ENCODE assay signal across 9 cellular contexts in the genomic region with DNA sequence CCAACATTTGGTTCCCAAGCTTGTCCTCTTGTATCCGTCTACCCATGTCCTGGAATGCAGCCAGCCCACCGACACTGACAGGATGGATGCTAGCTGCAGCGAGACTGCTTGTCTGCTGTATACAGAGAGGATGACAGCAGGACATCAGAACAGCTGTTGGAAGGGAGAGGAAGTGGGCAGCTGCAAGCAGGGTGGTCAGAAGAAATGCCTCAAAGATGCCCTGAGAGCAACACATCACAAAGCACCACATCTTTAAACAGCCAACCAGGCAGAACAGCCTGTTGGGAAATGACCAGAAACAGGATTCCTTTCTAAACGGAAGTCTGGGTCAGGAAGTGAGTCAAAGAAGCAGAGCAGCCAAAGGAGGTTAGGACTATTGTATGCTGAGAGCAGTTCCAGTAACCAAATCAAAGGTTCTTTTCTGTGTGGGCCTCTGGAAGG.
DNase-seq lines count a peak whose midpoint lies in the region; ATAC-seq and TF ChIP-seq lines count a peak whose summit lies in the region.
"Had no signal": no experiment of that assay in that cellular context is flagged by ENCODE, and none has a peak within 500 bp of the region (broad histone marks: within the 10 kb centered on the region; RNA-seq: fewer than 3 reads in every experiment).

No MANE protein-coding gene starts in this region.

- WGBS in smooth muscle cell (ENCODE audit: low lambda C conversion rate), result 24% methylated on average over 4 of the region's 4 CpGs

- ATAC-seq in activated naive CD4-positive, alpha-beta T cell treated with anti-CD3 and anti-CD28 coated beads, Interleukin-2, amount 50 U/mL, for 72 hours, result peak; percentile 39 to 73
- ATAC-seq in HG03442 (IDR thresholded peaks at IDR 0.05; ENCODE audit: unreplicated experiment), result peak; percentile 52
- no peak for ATAC-seq in T-helper 17 cell

- H3K9ac ChIP-seq in smooth muscle cell (ENCODE audit: low read depth), result no peak overlapping the region

- H3K9me3 Mint-ChIP-seq in activated naive CD4-positive, alpha-beta T cell treated with anti-CD3 and anti-CD28 coated beads, Interleukin-2, amount 50 U/mL, for 72 hours, result no peaks in the 10 kb centered on the region

- H3K4me1 Mint-ChIP-seq in T-helper 17 cell, result peaks cover 9% of the 10 kb centered on the region

- DNase-seq in activated naive CD4-positive, alpha-beta T cell treated with anti-CD3 and anti-CD28 coated beads, Interleukin-2, amount 50 U/mL, for 72 hours (ENCODE audit: low spot score in 2 of 2), result no peak
- no peak for DNase-seq in activated naive CD4-positive, alpha-beta T cell (lab: John Stamatoyannopoulos, UW)
- DNase-seq in cerebellum (ENCODE audit: low spot score) (peak; percentile 2), smooth muscle cell (lab: John Stamatoyannopoulos, UW; ENCODE audit: unreplicated experiment) (no peak), amniotic stem cell (lab: John Stamatoyannopoulos, UW) (no peak), T-helper 17 cell (no peak), NCI-H1417 treated with DMSO at 0.1 percent for 48 hours (lab: John Stamatoyannopoulos, UW) (no peak)
- DNase-seq: lower lobe of right lung had no signal

- H3K79me2 ChIP-seq in smooth muscle cell (ENCODE audit: low read depth), result no peaks in the 10 kb centered on the region

- no peaks in the 10 kb centered on the region for H3F3A ChIP-seq in smooth muscle cell (ENCODE audit: low read depth)

- no peaks in the 10 kb centered on the region for H3K9me3 ChIP-seq in smooth muscle cell (replicated peaks; ENCODE audit: low read depth)
- no peaks in the 10 kb centered on the region for H3K9me3 ChIP-seq in T-helper 17 cell (ENCODE audit: control insufficient read depth, low read length, poor library complexity, severe bottlenecking)
- H3K9me3 ChIP-seq: lower lobe of right lung had no signal

- H3K36me3 ChIP-seq in smooth muscle cell (ENCODE audit: low read depth), result no peaks in the 10 kb centered on the region
- H3K36me3 ChIP-seq: lower lobe of right lung had no signal

- no peaks in the 10 kb centered on the region for H3K27me3 ChIP-seq in smooth muscle cell (ENCODE audit: low read depth)

- peaks cover 3% of the 10 kb centered on the region for H3K4me1 ChIP-seq in smooth muscle cell (ENCODE audit: low read depth)
- H3K4me1 ChIP-seq: lower lobe of right lung had no signal

- no peaks in the 10 kb centered on the region for H3K36me3 Mint-ChIP-seq in activated naive CD4-positive, alpha-beta T cell treated with anti-CD3 and anti-CD28 coated beads, Interleukin-2, amount 50 U/mL, for 72 hours
- H3K36me3 Mint-ChIP-seq in T-helper 17 cell (ENCODE audit: low read depth), result no peaks in the 10 kb centered on the region

- H3K27ac Mint-ChIP-seq in activated naive CD4-positive, alpha-beta T cell treated with anti-CD3 and anti-CD28 coated beads, Interleukin-2, amount 50 U/mL, for 72 hours, result peak overlapping the region in 1 of 2 donors; percentile 62
- H3K27ac Mint-ChIP-seq in T-helper 17 cell, result no peak overlapping the region

- no peak overlapping the region for H3K4me3 ChIP-seq in smooth muscle cell
- H3K4me3 ChIP-seq: lower lobe of right lung had no signal

- peak overlapping the region; percentile 38 for H3K27ac ChIP-seq in smooth muscle cell (ENCODE audit: low read depth)
- H3K27ac ChIP-seq: lower lobe of right lung had no signal

- H3K4me3 Mint-ChIP-seq in T-helper 17 cell, result no peak overlapping the region

- H3K27me3 Mint-ChIP-seq in T-helper 17 cell, result peaks cover 22% of the 10 kb centered on the region

- no peak for TF ChIP-seq CTCF in smooth muscle cell (IDR thresholded peaks at IDR 0.05; ENCODE audit: borderline replicate concordance, insufficient read depth, poor library complexity, severe bottlenecking)

- no peaks in the 10 kb centered on the region for H4K20me1 ChIP-seq in smooth muscle cell (ENCODE audit: low read depth)

- H2AFZ ChIP-seq in smooth muscle cell (ENCODE audit: low read depth), result peak overlapping the region; percentile 78

- H3K4me2 ChIP-seq in smooth muscle cell, result peak overlapping the region; percentile 46
